8 cellular contexts compared by ENCODE assay signal in the genomic region with DNA sequence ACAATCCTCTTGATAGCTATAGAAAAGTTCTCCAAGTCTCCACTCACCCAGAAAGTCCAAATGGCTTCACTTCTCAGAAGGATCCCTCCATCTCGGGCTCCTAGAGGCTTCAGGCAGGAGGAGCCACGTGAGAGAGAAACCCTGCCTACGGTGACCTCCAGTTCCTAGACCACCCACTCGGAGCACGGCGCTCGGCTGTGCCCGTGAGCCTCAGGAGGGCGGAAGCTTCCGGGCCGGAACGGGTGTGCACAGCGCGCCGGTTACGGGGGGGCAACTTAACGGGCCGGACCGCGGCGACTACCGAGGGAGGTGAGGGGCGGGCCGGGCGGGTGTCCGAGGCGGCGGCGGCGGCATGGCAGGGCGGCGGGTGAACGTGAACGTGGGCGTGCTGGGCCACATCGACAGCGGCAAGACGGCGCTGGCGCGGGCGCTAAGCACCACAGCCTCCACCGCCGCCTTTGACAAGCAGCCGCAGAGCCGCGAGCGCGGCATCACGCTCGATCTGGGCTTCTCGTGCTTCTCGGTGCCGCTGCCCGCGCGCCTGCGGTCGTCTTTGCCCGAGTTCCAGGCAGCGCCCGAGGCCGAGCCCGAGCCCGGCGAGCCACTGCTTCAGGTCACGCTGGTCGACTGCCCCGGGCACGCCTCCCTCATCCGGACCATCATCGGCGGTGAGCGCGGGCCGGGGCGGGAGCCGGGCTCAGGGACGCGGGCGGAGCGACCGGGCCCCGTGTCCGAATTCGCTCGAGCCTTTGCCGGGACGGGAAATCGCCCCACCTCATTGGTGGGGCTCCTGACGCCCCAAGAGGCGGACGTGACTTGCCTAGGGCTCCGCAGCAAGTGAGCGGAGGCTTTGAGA. TPM values are rescaled to one million over a fixed set of nuclear protein-coding genes. Genes with fewer than 3 reads are reported as not detected.
DNase-seq lines count a peak whose midpoint lies in the region; ATAC-seq and TF ChIP-seq lines count a peak whose summit lies in the region.

A gene with protein sequence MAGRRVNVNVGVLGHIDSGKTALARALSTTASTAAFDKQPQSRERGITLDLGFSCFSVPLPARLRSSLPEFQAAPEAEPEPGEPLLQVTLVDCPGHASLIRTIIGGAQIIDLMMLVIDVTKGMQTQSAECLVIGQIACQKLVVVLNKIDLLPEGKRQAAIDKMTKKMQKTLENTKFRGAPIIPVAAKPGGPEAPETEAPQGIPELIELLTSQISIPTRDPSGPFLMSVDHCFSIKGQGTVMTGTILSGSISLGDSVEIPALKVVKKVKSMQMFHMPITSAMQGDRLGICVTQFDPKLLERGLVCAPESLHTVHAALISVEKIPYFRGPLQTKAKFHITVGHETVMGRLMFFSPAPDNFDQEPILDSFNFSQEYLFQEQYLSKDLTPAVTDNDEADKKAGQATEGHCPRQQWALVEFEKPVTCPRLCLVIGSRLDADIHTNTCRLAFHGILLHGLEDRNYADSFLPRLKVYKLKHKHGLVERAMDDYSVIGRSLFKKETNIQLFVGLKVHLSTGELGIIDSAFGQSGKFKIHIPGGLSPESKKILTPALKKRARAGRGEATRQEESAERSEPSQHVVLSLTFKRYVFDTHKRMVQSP (plus strand): TSS at position 326 of the 856 bp plus-strand sequence. CDS start 27 bp downstream, at position 353.

- TF ChIP-seq CTCF in right atrium auricular region (IDR thresholded peaks at IDR 0.05) (no peak), vagina (IDR thresholded peaks at IDR 0.05) (no peak)

- intact Hi-C loops in vagina (cut with DNase I), result no loop called here

- H3K27me3 ChIP-seq in right atrium auricular region (no peaks in the 10 kb centered on the region), vagina (no peaks in the 10 kb centered on the region)

- peaks cover 0 to 25% of the 10 kb centered on the region in 2 donors for H3K4me1 ChIP-seq in right atrium auricular region
- peaks cover 11% of the 10 kb centered on the region for H3K4me1 ChIP-seq in vagina

- H3K4me3 ChIP-seq in right atrium auricular region (peak within 1 kb of the TSS; percentile 79 to 83), vagina (peak within 1 kb of the TSS; percentile 71 to 92)

- TF ChIP-seq POLR2A in vagina (IDR thresholded peaks at IDR 0.05), result peak in 1 of 2 donors; percentile 24

- DNase-seq in NCI-H146 (lab: John Stamatoyannopoulos, UW) (peak; percentile 87), T-helper 2 cell (peak; percentile 59 to 88 (median 76)), amygdala (lab: John Stamatoyannopoulos, UW) (peak in 55 of 56 donors; percentile 28 to 83 (median 64)), right atrium auricular region (ENCODE audit: low spot score) (peak; percentile 80), putamen (ENCODE audit: low spot score) (peak; percentile 63), vagina (ENCODE audit: extremely low spot score in 2 of 2) (no peak)

- H3K27ac ChIP-seq in right atrium auricular region (peak within 1 kb of the TSS; percentile 90 to 92), vagina (peak within 1 kb of the TSS; percentile 76)

- peaks cover 6% of the 10 kb centered on the region for H3K36me3 ChIP-seq in right atrium auricular region
- H3K36me3 ChIP-seq in vagina, result peaks cover 0 to 6% of the 10 kb centered on the region in 2 donors

- H3K9me3 ChIP-seq in right atrium auricular region, result no peaks in the 10 kb centered on the region
- H3K9me3 ChIP-seq in vagina, result no peaks in the 10 kb centered on the region

- ATAC-seq in GM18502 (IDR thresholded peaks at IDR 0.05; ENCODE audit: poor library complexity, unreplicated experiment), result peak; percentile 85
- ATAC-seq in HG02870 (IDR thresholded peaks at IDR 0.05; ENCODE audit: unreplicated experiment), result peak; percentile 75

RNA-seq across cellular contexts. Expression of the gene that starts here (rescaled TPM):
- total RNA-seq in right atrium auricular region (10 to 100 TPM; 15.7 to 18.0 TPM), vagina (24.6 TPM)

Comparison
In these comparisons a context has a peak if more than half of its experiments do, and no peak if none do; other contexts are left out.
1. DNase-seq: peak in NCI-H146 (single experiment), T-helper 2 cell (5 of 5), amygdala (55 of 56), right atrium auricular region (single experiment) and putamen (single experiment); none in vagina (0 of 2).